ENCODE assay signal across 8 cellular contexts in genomic region chr16:86554917-86555762, GRCh38. TPM values are rescaled to one million over a fixed set of nuclear protein-coding genes. Genes with fewer than 3 reads are reported as not detected.
DNase-seq lines count a peak whose midpoint lies in the region; ATAC-seq, FAIRE-seq and TF ChIP-seq lines count a peak whose summit lies in the region.

MTHFSD (minus strand) TSS chr16:86555235; CDS start chr16:86555184, 51 bp downstream.

- TF ChIP-seq EP300 in tibial nerve (IDR thresholded peaks at IDR 0.05): peak; percentile 92 to 93

- peak within 1 kb of the TSS; percentile 97 for H3K27ac Mint-ChIP-seq in activated naive CD8-positive, alpha-beta T cell treated with anti-CD3 and anti-CD28 coated beads, Interleukin-2, amount 50 U/mL, for 24 hours

- H3K27me3 ChIP-seq in tibial nerve: peaks cover 0 to 4% of the 10 kb centered on the region in 2 donors

- peaks cover 14% of the 10 kb centered on the region for H3K36me3 Mint-ChIP-seq in activated naive CD8-positive, alpha-beta T cell treated with anti-CD3 and anti-CD28 coated beads, Interleukin-2, amount 50 U/mL, for 24 hours (ENCODE audit: low read depth)

- H3K4me1 ChIP-seq in tibial nerve: peaks cover 0 to 31% (median 11%) of the 10 kb centered on the region in 4 donors

- H3K9me3 Mint-ChIP-seq in activated naive CD8-positive, alpha-beta T cell treated with anti-CD3 and anti-CD28 coated beads, Interleukin-2, amount 50 U/mL, for 24 hours: no peaks in the 10 kb centered on the region

- DNase-seq in GM12891 (ENCODE audit: insufficient read length, low spot score): peak; percentile 97
- DNase-seq in NCI-H1436 (lab: John Stamatoyannopoulos, UW): peak; percentile 89
- peak; percentile 93 for DNase-seq in T follicular helper cell (ENCODE audit: low read depth)
- DNase-seq in activated naive CD8-positive, alpha-beta T cell treated with anti-CD3 and anti-CD28 coated beads, Interleukin-2, amount 50 U/mL, for 24 hours: peak; percentile 97
- peak; percentile 97 for DNase-seq in cardiac septum (ENCODE audit: low spot score)
- peak; percentile 84 for DNase-seq in pons (ENCODE audit: low spot score)
- DNase-seq in tibial nerve (ENCODE audit: low spot score in 2 of 2): peak; percentile 89

- peaks cover 0 to 30% (median 0%) of the 10 kb centered on the region in 3 donors for H3K36me3 ChIP-seq in tibial nerve

- peak; percentile 92 for ATAC-seq in HG02759 (IDR thresholded peaks at IDR 0.05; ENCODE audit: unreplicated experiment)
- ATAC-seq in activated naive CD8-positive, alpha-beta T cell treated with anti-CD3 and anti-CD28 coated beads, Interleukin-2, amount 50 U/mL, for 24 hours: peak; percentile 87

- peak within 1 kb of the TSS; percentile 93 for H3K4me3 Mint-ChIP-seq in activated naive CD8-positive, alpha-beta T cell treated with anti-CD3 and anti-CD28 coated beads, Interleukin-2, amount 50 U/mL, for 24 hours

- TF ChIP-seq POLR2A in GM12891 (IDR thresholded peaks at IDR 0.05; ENCODE audit: low read depth, low read length) (peak; percentile 76), tibial nerve (IDR thresholded peaks at IDR 0.05) (peak; percentile 50 to 84)

- H3K9me3 ChIP-seq in tibial nerve: no peaks in the 10 kb centered on the region

- peak within 1 kb of the TSS; percentile 93 to 95 (median 94) for H3K27ac ChIP-seq in tibial nerve

- peaks cover 28% of the 10 kb centered on the region for H3K4me1 Mint-ChIP-seq in activated naive CD8-positive, alpha-beta T cell treated with anti-CD3 and anti-CD28 coated beads, Interleukin-2, amount 50 U/mL, for 24 hours

- FAIRE-seq in GM12891 (lab: Jason Lieb, UNC): peak; percentile 99

- intact Hi-C loops in cardiac septum (cut with DNase I): no loop called here

- TF ChIP-seq CTCF in tibial nerve (IDR thresholded peaks at IDR 0.05): peak in 1 of 5 experiments; percentile 37

- H3K27me3 Mint-ChIP-seq in activated naive CD8-positive, alpha-beta T cell treated with anti-CD3 and anti-CD28 coated beads, Interleukin-2, amount 50 U/mL, for 24 hours: peaks cover 7% of the 10 kb centered on the region

- WGBS in tibial nerve, 2 donors: 4 to 9% methylated on average over 28 to 70 of the region's 71 CpGs

- peak within 1 kb of the TSS; percentile 86 to 98 (median 95) for H3K4me3 ChIP-seq in tibial nerve

TF ChIP-seq in GM12891, 5 proteins besides CTCF, POLR2A, EP300 and RAD21:
- TF ChIP-seq POLR2AphosphoS5 (IDR thresholded peaks at IDR 0.05; ENCODE audit: low read depth, low read length) (peak; percentile 81), SPI1 (IDR thresholded peaks at IDR 0.05; ENCODE audit: low read depth, low read length) (no peak)

RNA-seq across cellular contexts. Expression of gene MTHFSD, which starts in this region (rescaled TPM):
- polyA plus RNA-seq in GM12891 (2012; ENCODE audit: low read depth, missing spikeins): 11.4 TPM
- total RNA-seq in cardiac septum (12.2 TPM), tibial nerve (10 to 100 TPM; 22.7 to 40.8 (median 25.4) TPM)

Comparison
In these comparisons a context has a peak if more than half of its experiments do, and no peak if none do; other contexts are left out.
1. Peak in every context shown above with its lines: DNase-seq, ATAC-seq, H3K4me3 ChIP-seq and H3K27ac ChIP-seq.